ENCODE assay signal across 11 cellular contexts in the genomic region with DNA sequence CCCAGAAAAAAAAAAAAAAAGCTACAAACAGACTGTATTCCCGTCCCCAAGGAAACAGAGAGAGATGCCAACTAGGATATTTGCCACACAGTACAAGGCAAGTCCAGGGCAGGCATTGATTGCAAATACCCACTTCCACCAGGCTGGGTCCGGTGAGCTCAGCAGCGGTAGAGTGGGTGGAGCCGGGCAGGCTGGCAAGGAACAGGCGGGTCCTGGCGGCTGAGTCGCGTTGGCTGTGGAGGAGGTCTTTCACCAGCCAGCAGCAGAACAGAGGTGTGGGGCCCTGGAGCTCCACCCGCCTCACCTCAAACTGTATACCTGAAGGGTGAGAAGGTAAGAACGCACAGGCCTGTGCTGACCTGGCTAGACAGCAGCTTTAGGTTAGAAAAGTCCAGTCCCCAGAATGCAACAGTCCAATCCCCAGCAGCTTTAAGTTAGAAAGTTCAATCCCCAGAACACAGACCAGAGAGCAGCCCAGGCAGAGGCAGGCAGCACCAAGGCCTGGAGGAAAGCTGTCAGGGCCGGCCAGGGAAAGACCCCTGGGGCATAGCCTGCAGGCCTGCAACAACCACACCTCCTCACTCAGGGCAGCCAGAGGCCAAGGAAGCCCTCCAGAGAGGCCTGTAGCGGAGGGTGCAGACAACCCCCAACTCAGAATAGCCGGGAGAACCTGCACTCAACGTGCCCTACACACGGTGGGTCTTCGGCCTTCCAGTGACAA. TPM values are rescaled to one million over a fixed set of nuclear protein-coding genes. Genes with fewer than 3 reads are reported as not detected.
DNase-seq lines count a peak whose midpoint lies in the region; ATAC-seq, FAIRE-seq and TF ChIP-seq lines count a peak whose summit lies in the region.
"Had no signal": no experiment of that assay in that cellular context is flagged by ENCODE, and none has a peak within 500 bp of the region (broad histone marks: within the 10 kb centered on the region; RNA-seq: fewer than 3 reads in every experiment).

No MANE protein-coding gene starts in this region.

- peak; percentile 34 for DNase-seq in HT1080 (ENCODE audit: low read depth)
- peak in 3 of 4 experiments; percentile 23 to 46 (median 38) for DNase-seq in activated CD4-positive, CD25-positive, alpha-beta regulatory T cell (lab: John Stamatoyannopoulos, UW)
- DNase-seq in epithelial cell of esophagus (ENCODE audit: low read depth), result peak; percentile 70
- peak; percentile 25 for DNase-seq in small intestine
- DNase-seq in NCI-H2227 treated with DMSO at 0.1 percent for 48 hours (lab: John Stamatoyannopoulos, UW), result no peak
- no peak for DNase-seq in HEK293T (ENCODE audit: extremely low spot score)
- DNase-seq: NCI-H2171 treated with DMSO at 0.1 percent for 48 hours, SIG-M5 had no signal

- H3K4me3 ChIP-seq in epithelial cell of esophagus (ENCODE audit: low read length) (no peak overlapping the region), small intestine (ENCODE audit: low read depth in 1 of 2, low read length in 2 of 2) (no peak overlapping the region)
- H3K4me3 ChIP-seq: ovary had no signal

- no peaks in the 10 kb centered on the region for H3K27me3 ChIP-seq in small intestine (ENCODE audit: control insufficient read depth in 2 of 2, insufficient read depth in 2 of 2, low read length in 2 of 2)
- H3K27me3 ChIP-seq: ovary had no signal

- H3K27ac ChIP-seq in small intestine (ENCODE audit: low read depth in 1 of 2, low read length in 1 of 2), result no peak overlapping the region
- H3K27ac ChIP-seq: ovary had no signal

- 60 to 82% (median 77%) methylated on average over 16 of the region's 16 CpGs for WGBS in small intestine, 3 donors

- no peaks in the 10 kb centered on the region for H3K36me3 ChIP-seq in small intestine (ENCODE audit: control insufficient read depth in 2 of 2, insufficient read depth in 2 of 2, low read length in 2 of 2)
- H3K36me3 ChIP-seq: ovary had no signal

- no peak for ATAC-seq in GM18868 (IDR thresholded peaks at IDR 0.05; ENCODE audit: unreplicated experiment)

- CTCF ChIA-PET in HEK293T (lab: Yijun Ruan, JAX), result no interaction called here

- H3K9me3 ChIP-seq in small intestine (ENCODE audit: control insufficient read depth, low read depth), result no peaks in the 10 kb centered on the region
- H3K9me3 ChIP-seq: ovary had no signal

- POLR2A ChIA-PET in HEK293T (lab: Yijun Ruan, JAX), result no interaction called here

- FAIRE-seq in small intestine (lab: Jason Lieb, UNC), result no peak
- FAIRE-seq: G401.6 had no signal

- no peaks in the 10 kb centered on the region for H3K4me1 ChIP-seq in small intestine (ENCODE audit: control insufficient read depth in 2 of 2, insufficient read depth in 1 of 2, low read depth in 1 of 2, low read length in 1 of 2)

- TF ChIP-seq CTCF in epithelial cell of esophagus (IDR thresholded peaks at IDR 0.05; ENCODE audit: insufficient read depth, low read depth, low read length, missing control alignments), result no peak

TF ChIP-seq in HEK293T, 16 proteins besides CTCF, POLR2A, EP300 and RAD21:
- no peak for TF ChIP-seq SP1 (IDR thresholded peaks at IDR 0.05)
- no peak for TF ChIP-seq FOXK2 (IDR thresholded peaks at IDR 0.05)
- TF ChIP-seq ARNT (IDR thresholded peaks at IDR 0.05), result no peak
- no peak for TF ChIP-seq NFRKB (IDR thresholded peaks at IDR 0.05)
- no peak for TF ChIP-seq FOXA1 (IDR thresholded peaks at IDR 0.05)
- no peak for TF ChIP-seq TARDBP (IDR thresholded peaks at IDR 0.05)
- no peak for TF ChIP-seq HDGF (IDR thresholded peaks at IDR 0.05; ENCODE audit: borderline replicate concordance)
- no peak for TF ChIP-seq BHLHE40 (IDR thresholded peaks at IDR 0.05; ENCODE audit: borderline replicate concordance)
- TF ChIP-seq, protein P1, sequence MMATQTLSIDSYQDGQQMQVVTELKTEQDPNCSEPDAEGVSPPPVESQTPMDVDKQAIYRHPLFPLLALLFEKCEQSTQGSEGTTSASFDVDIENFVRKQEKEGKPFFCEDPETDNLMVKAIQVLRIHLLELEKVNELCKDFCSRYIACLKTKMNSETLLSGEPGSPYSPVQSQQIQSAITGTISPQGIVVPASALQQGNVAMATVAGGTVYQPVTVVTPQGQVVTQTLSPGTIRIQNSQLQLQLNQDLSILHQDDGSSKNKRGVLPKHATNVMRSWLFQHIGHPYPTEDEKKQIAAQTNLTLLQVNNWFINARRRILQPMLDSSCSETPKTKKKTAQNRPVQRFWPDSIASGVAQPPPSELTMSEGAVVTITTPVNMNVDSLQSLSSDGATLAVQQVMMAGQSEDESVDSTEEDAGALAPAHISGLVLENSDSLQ (IDR thresholded peaks at IDR 0.05), result no peak
- TF ChIP-seq LEF1 (IDR thresholded peaks at IDR 0.05; ENCODE audit: borderline replicate concordance), result no peak
- no peak for TF ChIP-seq ELF4 (IDR thresholded peaks at IDR 0.05)
- TF ChIP-seq ZNF384 (IDR thresholded peaks at IDR 0.05), result no peak
- no peak for TF ChIP-seq CTBP1 (IDR thresholded peaks at IDR 0.05; ENCODE audit: borderline replicate concordance)
- TF ChIP-seq L3MBTL2 (conservative IDR thresholded peaks at IDR 0.05), result no peak
- TF ChIP-seq FOXM1 (IDR thresholded peaks at IDR 0.05; ENCODE audit: borderline replicate concordance), result no peak
- TF ChIP-seq SUZ12 (IDR thresholded peaks at IDR 0.05), result no peak

RNA-seq across cellular contexts. Expression of gene MTERF4, which starts 21.9 kb away (rescaled TPM):
- 39.2 and 43.0 TPM in 2 replicates for total RNA-seq in HT1080 (2014; rRNA removed; shearing (Covaris generic))
- 34.3 and 43.6 TPM in 2 replicates for polyA plus RNA-seq in HT1080 (2015; cell fraction: cytosol; rRNA removed)
- 73.6 and 75.4 TPM in 2 replicates for polyA plus RNA-seq in HT1080 (2015; cell fraction: nucleus; rRNA removed)
- 10 to 100 TPM; 25.3 to 31.6 (median 28.5) TPM for polyA plus RNA-seq in small intestine

RNA-seq across cellular contexts. Expression of gene PASK, which starts 25.3 kb away (rescaled TPM):
- 6.7 and 7.2 TPM in 2 replicates for total RNA-seq in HT1080 (2014; rRNA removed; shearing (Covaris generic))
- 3.1 and 3.8 TPM in 2 replicates for polyA plus RNA-seq in HT1080 (2015; cell fraction: cytosol; rRNA removed)
- polyA plus RNA-seq in HT1080 (2015; cell fraction: nucleus; rRNA removed), result 24.5 and 29.0 TPM in 2 replicates
- 1 to 10 TPM; 4.7 to 6.4 (median 5.9) TPM for polyA plus RNA-seq in small intestine

RNA-seq across cellular contexts. Expression of gene PPP1R7, which starts 26.3 kb away (rescaled TPM):
- 81.7 and 87.6 TPM in 2 replicates for total RNA-seq in HT1080 (2014; rRNA removed; shearing (Covaris generic))
- polyA plus RNA-seq in HT1080 (2015; cell fraction: cytosol; rRNA removed), result 96.4 and 98.9 TPM in 2 replicates
- polyA plus RNA-seq in HT1080 (2015; cell fraction: nucleus; rRNA removed), result 58.5 and 66.5 TPM in 2 replicates
- polyA plus RNA-seq in small intestine, result 10 to 100 TPM; 57.3 to 74.7 (median 68.1) TPM

Comparison
In these comparisons a context has a peak if more than half of its experiments do, and no peak if none do; other contexts are left out.
1. DNase-seq: peak in HT1080 (single experiment), activated CD4-positive, CD25-positive, alpha-beta regulatory T cell (3 of 4), epithelial cell of esophagus (single experiment) and small intestine (single experiment); none in NCI-H2227 treated with DMSO at 0.1 percent for 48 hours (single experiment) and HEK293T (single experiment).